Comparison of ENCODE assay signal across 9 cellular contexts in genomic region chr11:64759131-64759721, GRCh38. TPM values are rescaled to one million over a fixed set of nuclear protein-coding genes. Genes with fewer than 3 reads are reported as not detected.
DNase-seq lines count a peak whose midpoint lies in the region; ATAC-seq and TF ChIP-seq lines count a peak whose summit lies in the region.
"Had no signal": no experiment of that assay in that cellular context is flagged by ENCODE, and none has a peak within 500 bp of the region (broad histone marks: within the 10 kb centered on the region; RNA-seq: fewer than 3 reads in every experiment).

No MANE protein-coding gene starts in this region.

- H3K9me3 Mint-ChIP-seq in CD4-positive, CD25-positive, alpha-beta regulatory T cell = peaks cover 0 to 2% (median 0%) of the 10 kb centered on the region in 7 donors
- no peaks in the 10 kb centered on the region for H3K9me3 Mint-ChIP-seq in naive B cell

- peaks cover 21% of the 10 kb centered on the region for H3K36me3 Mint-ChIP-seq in CD4-positive, CD25-positive, alpha-beta regulatory T cell
- H3K36me3 Mint-ChIP-seq in naive B cell = peaks cover 0 to 15% of the 10 kb centered on the region in 2 donors

- no peak for ATAC-seq in CD4-positive, CD25-positive, alpha-beta regulatory T cell (ENCODE audit: low read depth in 2 of 2)
- ATAC-seq in naive B cell (ENCODE audit: low read depth in 2 of 2) = no peak

- no peaks in the 10 kb centered on the region for H3K27me3 ChIP-seq in CD4-positive, CD25-positive, alpha-beta regulatory T cell (ENCODE audit: control insufficient read depth, insufficient read depth, low read length)
- no peaks in the 10 kb centered on the region for H3K27me3 ChIP-seq in hepatocyte

- H3K4me1 ChIP-seq in CD4-positive, CD25-positive, alpha-beta regulatory T cell (ENCODE audit: control insufficient read depth, insufficient read depth, low read length, poor library complexity, severe bottlenecking) = peaks cover 57% of the 10 kb centered on the region
- H3K4me1 ChIP-seq in hepatocyte (ENCODE audit: insufficient read depth) = peaks cover 9% of the 10 kb centered on the region

- H3K9me2 ChIP-seq in hepatocyte (replicated peaks; ENCODE audit: insufficient read depth) = no peaks in the 10 kb centered on the region

- no peak overlapping the region for H3K4me3 ChIP-seq in CD4-positive, CD25-positive, alpha-beta regulatory T cell (ENCODE audit: low read depth, low read length)
- H3K4me3 ChIP-seq in hepatocyte = no peak overlapping the region

- WGBS in hepatocyte (ENCODE audit: low lambda C conversion rate, missing lambda C conversion rate) = 70% methylated on average over 16 of the region's 21 CpGs

- no peaks in the 10 kb centered on the region for H3K9me3 ChIP-seq in CD4-positive, CD25-positive, alpha-beta regulatory T cell (ENCODE audit: control insufficient read depth in 2 of 2, low read length in 2 of 2)
- no peaks in the 10 kb centered on the region for H3K9me3 ChIP-seq in hepatocyte (ENCODE audit: low read depth)

- H2AFZ ChIP-seq in hepatocyte = no peak overlapping the region

- no peak for TF ChIP-seq CTCF in hepatocyte (IDR thresholded peaks at IDR 0.05; ENCODE audit: poor library complexity)

- H3K36me3 ChIP-seq in CD4-positive, CD25-positive, alpha-beta regulatory T cell (ENCODE audit: control insufficient read depth, insufficient read depth, low read length) = peaks cover 19% of the 10 kb centered on the region
- no peaks in the 10 kb centered on the region for H3K36me3 ChIP-seq in hepatocyte (replicated peaks; ENCODE audit: insufficient read depth, low read depth)

- no peaks in the 10 kb centered on the region for H3K79me2 ChIP-seq in hepatocyte

- peaks cover 19% of the 10 kb centered on the region for H4K20me1 ChIP-seq in hepatocyte (ENCODE audit: insufficient read depth, poor library complexity, severe bottlenecking)

- H3K27ac Mint-ChIP-seq in CD4-positive, CD25-positive, alpha-beta regulatory T cell = peak overlapping the region; percentile 73 to 90 (median 73)
- H3K27ac Mint-ChIP-seq in naive B cell = peak overlapping the region in 4 of 6 donors; percentile 22 to 96 (median 48)

- H3K4me3 Mint-ChIP-seq in CD4-positive, CD25-positive, alpha-beta regulatory T cell = peak overlapping the region in 2 of 4 donors; percentile 4 to 86
- peak overlapping the region in 1 of 8 donors; percentile 59 for H3K4me3 Mint-ChIP-seq in naive B cell

- H3K27me3 Mint-ChIP-seq in CD4-positive, CD25-positive, alpha-beta regulatory T cell = peaks cover 3% of the 10 kb centered on the region
- H3K27me3 Mint-ChIP-seq in naive B cell = no peaks in the 10 kb centered on the region

- no peak overlapping the region for H3K27ac ChIP-seq in CD4-positive, CD25-positive, alpha-beta regulatory T cell (ENCODE audit: insufficient read depth, low read length, poor library complexity, severe bottlenecking)
- H3K27ac ChIP-seq in caudate nucleus (ENCODE audit: low read depth, low read length) (peak overlapping the region; percentile 44), hepatocyte (no peak overlapping the region)

- H3K4me2 ChIP-seq in hepatocyte = no peak overlapping the region

- DNase-seq in CD4-positive, CD25-positive, alpha-beta regulatory T cell = no peak
- DNase-seq in caudate nucleus (lab: John Stamatoyannopoulos, UW) (no peak), naive B cell (no peak), middle frontal gyrus (ENCODE audit: extremely low spot score, low spot score) (no peak), activated gamma-delta T cell (lab: John Stamatoyannopoulos, UW) (no peak), hepatocyte (ENCODE audit: low spot score) (no peak)
- DNase-seq: central memory CD4-positive, alpha-beta T cell; DMS 273 treated with DMSO at 0.1 percent for 48 hours; NCI-H1105 had no signal

- peaks cover 20 to 65% (median 31%) of the 10 kb centered on the region in 4 donors for H3K4me1 Mint-ChIP-seq in CD4-positive, CD25-positive, alpha-beta regulatory T cell
- peaks cover 35 to 60% (median 47%) of the 10 kb centered on the region in 3 donors for H3K4me1 Mint-ChIP-seq in naive B cell

RNA-seq across cellular contexts. Expression of gene PYGM, which starts 0.5 kb away (rescaled TPM):
- 10.9 TPM for total RNA-seq in CD4-positive, CD25-positive, alpha-beta regulatory T cell
- under 1 TPM in 2 of 4 donors, not detected in 2; 0.17 to 0.43 TPM for polyA plus RNA-seq in CD4-positive, CD25-positive, alpha-beta regulatory T cell
- 1 to 10 TPM in 5 of 6 donors, not detected in 1; 2.1 to 4.9 (median 2.2) TPM for polyA plus RNA-seq in naive B cell (ENCODE audit: low read depth in 6 of 6)
- 1.9 and 2.0 TPM in 2 replicates for total RNA-seq in hepatocyte
- polyA plus RNA-seq in hepatocyte = 4.0 and 5.7 TPM in 2 replicates

RNA-seq across cellular contexts. Expression of gene RASGRP2, which starts 15.3 kb away (rescaled TPM):
- 570 TPM for total RNA-seq in CD4-positive, CD25-positive, alpha-beta regulatory T cell
- polyA plus RNA-seq in CD4-positive, CD25-positive, alpha-beta regulatory T cell = 100 to 1,000 TPM; 140 to 170 (median 157) TPM
- polyA plus RNA-seq in naive B cell (ENCODE audit: low read depth in 6 of 6) (100 to 1,000 TPM; 274 to 429 (median 285) TPM), hepatocyte (0.10 and 3.6 TPM in 2 replicates)
- total RNA-seq in hepatocyte = 0.24 and 3.2 TPM in 2 replicates

RNA-seq across cellular contexts. Expression of gene SF1, which starts 19.1 kb away (rescaled TPM):
- 1,361 TPM for total RNA-seq in CD4-positive, CD25-positive, alpha-beta regulatory T cell
- 100 to 1,000 TPM in 1 of 4 donors, 10 to 100 TPM in 3; 75.0 to 100 (median 89.3) TPM for polyA plus RNA-seq in CD4-positive, CD25-positive, alpha-beta regulatory T cell
- 100 to 1,000 TPM in 4 of 6 donors, 10 to 100 TPM in 2; 68.6 to 242 (median 132) TPM for polyA plus RNA-seq in naive B cell (ENCODE audit: low read depth in 6 of 6)
- 126 and 163 TPM in 2 replicates for total RNA-seq in hepatocyte
- 138 and 157 TPM in 2 replicates for polyA plus RNA-seq in hepatocyte

RNA-seq across cellular contexts. Expression of gene NRXN2, which starts 36.2 kb away (rescaled TPM):
- 0.42 TPM for total RNA-seq in CD4-positive, CD25-positive, alpha-beta regulatory T cell
- not detected for polyA plus RNA-seq in CD4-positive, CD25-positive, alpha-beta regulatory T cell
- not detected for polyA plus RNA-seq in naive B cell (ENCODE audit: low read depth in 6 of 6)
- total RNA-seq in hepatocyte = 0.28 and 0.83 TPM in 2 replicates
- 1.7 and 2.8 TPM in 2 replicates for polyA plus RNA-seq in hepatocyte

RNA-seq across cellular contexts. Expression of gene MAP4K2, which starts 43.8 kb away (rescaled TPM):
- 85.0 TPM for total RNA-seq in CD4-positive, CD25-positive, alpha-beta regulatory T cell
- 10 to 100 TPM; 31.5 to 39.5 (median 34.8) TPM for polyA plus RNA-seq in CD4-positive, CD25-positive, alpha-beta regulatory T cell
- polyA plus RNA-seq in naive B cell (ENCODE audit: low read depth in 6 of 6) = 10 to 100 TPM; 29.8 to 65.0 (median 39.7) TPM
- total RNA-seq in hepatocyte = 7.8 and 23.5 TPM in 2 replicates
- 9.0 and 13.2 TPM in 2 replicates for polyA plus RNA-seq in hepatocyte

Comparison
In these comparisons a context has a peak if more than half of its experiments do, and no peak if none do; other contexts are left out.
1. RNA of gene RASGRP2, which starts 15.3 kb away (polyA plus RNA-seq): 274 to 429 TPM in naive B cell and 140 to 170 TPM in CD4-positive, CD25-positive, alpha-beta regulatory T cell; 0.10 to 3.6 TPM in hepatocyte; every median in the first group is over 10 times any median in the second.